Comparison of ENCODE assay signal across 9 cellular contexts in genomic region chr5:142322747-142323479, GRCh38. TPM values are rescaled to one million over a fixed set of nuclear protein-coding genes. Genes with fewer than 3 reads are reported as not detected.
DNase-seq lines count a peak whose midpoint lies in the region; ATAC-seq and TF ChIP-seq lines count a peak whose summit lies in the region.
"Had no signal": no experiment of that assay in that cellular context is flagged by ENCODE, and none has a peak within 500 bp of the region (broad histone marks: within the 10 kb centered on the region; RNA-seq: fewer than 3 reads in every experiment).

No MANE protein-coding gene starts in this region.

- H3K27ac ChIP-seq in SJCRH30: peak overlapping the region; percentile 93

- H3K27me3 ChIP-seq in SJCRH30: no peaks in the 10 kb centered on the region

- no peak for ATAC-seq in HG03469 (IDR thresholded peaks at IDR 0.05; ENCODE audit: unreplicated experiment)
- ATAC-seq in HG03432 (IDR thresholded peaks at IDR 0.05; ENCODE audit: unreplicated experiment): no peak

- peaks cover 8% of the 10 kb centered on the region; the same call in 1 of the 2 replicates for H3K36me3 ChIP-seq in SJCRH30

- H3K4me1 Mint-ChIP-seq in progenitor cell of endocrine pancreas (ENCODE audit: low read depth): peaks cover 57% of the 10 kb centered on the region

- peak overlapping the region; percentile 91 for H3K4me3 Mint-ChIP-seq in progenitor cell of endocrine pancreas (ENCODE audit: low read depth)

- H3K4me3 ChIP-seq in SJCRH30 (peak overlapping the region; percentile 78), fibroblast of pulmonary artery (replicated peaks; ENCODE audit: low read depth, low read length) (peak overlapping the region; percentile 95)

- H3K9me3 ChIP-seq in SJCRH30 (replicated peaks): no peaks in the 10 kb centered on the region

- H3K9me3 Mint-ChIP-seq in progenitor cell of endocrine pancreas (ENCODE audit: low read depth): no peaks in the 10 kb centered on the region

- TF ChIP-seq CTCF in fibroblast of pulmonary artery (IDR thresholded peaks at IDR 0.05; ENCODE audit: low read length, missing control alignments) (no peak), progenitor cell of endocrine pancreas (IDR thresholded peaks at IDR 0.05; ENCODE audit: unreplicated experiment) (no peak)

- no peaks in the 10 kb centered on the region for H3K27me3 Mint-ChIP-seq in progenitor cell of endocrine pancreas

- peak overlapping the region; percentile 95 for H3K27ac Mint-ChIP-seq in progenitor cell of endocrine pancreas

- H3K4me1 ChIP-seq in SJCRH30: peaks cover 31% of the 10 kb centered on the region

- H3K36me3 Mint-ChIP-seq in progenitor cell of endocrine pancreas (ENCODE audit: insufficient read depth): peaks cover under 1% of the 10 kb centered on the region

- DNase-seq in EL: peak; percentile 71
- DNase-seq in SJCRH30: peak; percentile 42 to 73
- DNase-seq in fibroblast of pulmonary artery (ENCODE audit: low read depth): peak; percentile 75
- DNase-seq in progenitor cell of endocrine pancreas (ENCODE audit: low spot score, unreplicated experiment): no peak
- no peak for DNase-seq in NCI-H2171 (lab: John Stamatoyannopoulos, UW)
- DNase-seq in NCI-H345 treated with DMSO at 0.1 percent for 48 hours (lab: John Stamatoyannopoulos, UW; ENCODE audit: unreplicated experiment): no peak
- DNase-seq: NCI-H345 had no signal

RNA-seq across cellular contexts. Expression of gene SPRY4, which starts 1.9 kb away (rescaled TPM):
- 41.6 and 41.7 TPM in 2 replicates for total RNA-seq in SJCRH30 (2014; rRNA removed; shearing (Covaris generic))
- 14.8 and 19.4 TPM in 2 replicates for total RNA-seq in progenitor cell of endocrine pancreas

Comparison
In these comparisons a context has a peak if more than half of its experiments do, and no peak if none do; other contexts are left out.
1. DNase-seq: peak in EL (single experiment), SJCRH30 (2 of 2) and fibroblast of pulmonary artery (single experiment); none in progenitor cell of endocrine pancreas (single experiment), NCI-H2171 (single experiment) and NCI-H345 treated with DMSO at 0.1 percent for 48 hours (single experiment).